In genomic region chr15:65970937-65971740, GRCh38 we compare ENCODE assay signal across 1 cellular context.
A peak's percentile ranks its signal among the peaks of the same experiment; 100 is the strongest.
TF ChIP-seq lines count a peak whose summit lies in the region.

No MANE protein-coding gene starts in this region.

TF ChIP-seq in K562, 482 proteins besides CTCF, POLR2A, EP300 and RAD21 (continued from another document):
- TF ChIP-seq STAT6 (CRISPR knock-in tag; IDR thresholded peaks at IDR 0.05), result no peak
- TF ChIP-seq JUN (IDR thresholded peaks at IDR 0.05; ENCODE audit: borderline replicate concordance, low read depth, low read length), result peak; percentile 35; the same call in 1 of the 2 replicates
- no peak for TF ChIP-seq JUN (CRISPR knock-in tag; IDR thresholded peaks at IDR 0.05; ENCODE audit: borderline replicate concordance)
- peak in 1 of 2 experiments; percentile 59; a peak in 1 of 4 replicates for TF ChIP-seq ARNT (IDR thresholded peaks at IDR 0.05)
- TF ChIP-seq RCOR1 (IDR thresholded peaks at IDR 0.05; ENCODE audit: borderline replicate concordance in 1 of 2, low read depth in 2 of 2, low read length in 2 of 2), result peak in 1 of 2 experiments; percentile 86; a peak in 1 of 4 replicates
- TF ChIP-seq ZSCAN32 (CRISPR knock-in tag; IDR thresholded peaks at IDR 0.05), result peak; percentile 91
- peak; percentile 40; the same call in 1 of the 2 replicates for TF ChIP-seq FOSL1 (tag; conservative IDR thresholded peaks at IDR 0.05)
- TF ChIP-seq MAX (CRISPR knock-in tag; IDR thresholded peaks at IDR 0.05), result no peak
- no peak for TF ChIP-seq GTF2A2 (tag; IDR thresholded peaks at IDR 0.05)
- peak; percentile 98 for TF ChIP-seq CTBP1 (IDR thresholded peaks at IDR 0.05; ENCODE audit: borderline replicate concordance)
- TF ChIP-seq PPARD (CRISPR knock-in tag; IDR thresholded peaks at IDR 0.05), result no peak
- no peak for TF ChIP-seq TGIF2 (CRISPR knock-in tag; IDR thresholded peaks at IDR 0.05)
- TF ChIP-seq TRIM24 (IDR thresholded peaks at IDR 0.05), result peak; percentile 92 to 96
- peak; percentile 88; the same call in 1 of the 2 replicates for TF ChIP-seq BRD4 (IDR thresholded peaks at IDR 0.05)
- no peak for TF ChIP-seq NCOA2 (IDR thresholded peaks at IDR 0.05; ENCODE audit: partially characterized antibody in 2 of 2)
- no peak for TF ChIP-seq TSC22D4 (tag; IDR thresholded peaks at IDR 0.05)
- no peak for TF ChIP-seq HDAC8 (tag; IDR thresholded peaks at IDR 0.05)
- TF ChIP-seq ATF3 (IDR thresholded peaks at IDR 0.05), result peak; percentile 96
- TF ChIP-seq ATF3 (CRISPR knock-in tag; conservative IDR thresholded peaks at IDR 0.05), result no peak
- TF ChIP-seq ESRRA (IDR thresholded peaks at IDR 0.05; ENCODE audit: borderline replicate concordance, low read depth), result peak; percentile 33; the same call in 1 of the 2 replicates
- TF ChIP-seq HDAC2 (IDR thresholded peaks at IDR 0.05), result peak; percentile 70
- TF ChIP-seq ZNF398 (CRISPR knock-in tag; IDR thresholded peaks at IDR 0.05), result no peak
- peak; percentile 71 for TF ChIP-seq MGA (IDR thresholded peaks at IDR 0.05)
- no peak for TF ChIP-seq FOXJ3 (CRISPR knock-in tag; IDR thresholded peaks at IDR 0.05)
- no peak for TF ChIP-seq ZNF253 (CRISPR knock-in tag; conservative IDR thresholded peaks at IDR 0.05)
- TF ChIP-seq ZKSCAN1 (IDR thresholded peaks at IDR 0.05; ENCODE audit: low read depth, low read length), result no peak
- TF ChIP-seq TRIM28 (IDR thresholded peaks at IDR 0.05), result peak; percentile 16; the same call in 1 of the 2 replicates
- 0 out of 2 replicates have a peak, but pooled peaks have one; percentile 44 for TF ChIP-seq ZKSCAN8 (CRISPR knock-in tag; IDR thresholded peaks at IDR 0.05)
- TF ChIP-seq HNRNPLL (IDR thresholded peaks at IDR 0.05; ENCODE audit: low read depth, low read length, poor library complexity, severe bottlenecking), result no peak
- TF ChIP-seq DNMT1 (IDR thresholded peaks at IDR 0.05), result no peak
- TF ChIP-seq GABPA (tag; conservative IDR thresholded peaks at IDR 0.05; ENCODE audit: low read depth), result 0 out of 2 replicates have a peak, but pooled peaks have one; percentile 26
- TF ChIP-seq POLR2H (tag; IDR thresholded peaks at IDR 0.05; ENCODE audit: low read depth), result peak; percentile 80
- no peak for TF ChIP-seq SRSF7 (optimal IDR thresholded peaks at IDR 0.05; ENCODE audit: low read depth, low read length)
- TF ChIP-seq FOXP1 (CRISPR knock-in tag; IDR thresholded peaks at IDR 0.05), result no peak; the same call in 1 of the 2 replicates
- peak; percentile 71; the same call in 1 of the 2 replicates for TF ChIP-seq SMARCE1 (IDR thresholded peaks at IDR 0.05)
- TF ChIP-seq SMARCC2 (IDR thresholded peaks at IDR 0.05; ENCODE audit: low read depth), result peak; percentile 68; the same call in 1 of the 2 replicates
- no peak for TF ChIP-seq NR3C1 (CRISPR knock-in tag; IDR thresholded peaks at IDR 0.05)
- no peak for TF ChIP-seq ZNF274 (IDR thresholded peaks at IDR 0.05; ENCODE audit: borderline replicate concordance, low read depth, low read length)
- TF ChIP-seq TCF3 (CRISPR knock-in tag; IDR thresholded peaks at IDR 0.05), result peak; percentile 42; the same call in 1 of the 2 replicates
- no peak for TF ChIP-seq TFAP4 (CRISPR knock-in tag; IDR thresholded peaks at IDR 0.05; ENCODE audit: borderline replicate concordance)
- TF ChIP-seq SRSF1 (IDR thresholded peaks at IDR 0.05; ENCODE audit: low read depth, low read length), result no peak
